In the genomic region with DNA sequence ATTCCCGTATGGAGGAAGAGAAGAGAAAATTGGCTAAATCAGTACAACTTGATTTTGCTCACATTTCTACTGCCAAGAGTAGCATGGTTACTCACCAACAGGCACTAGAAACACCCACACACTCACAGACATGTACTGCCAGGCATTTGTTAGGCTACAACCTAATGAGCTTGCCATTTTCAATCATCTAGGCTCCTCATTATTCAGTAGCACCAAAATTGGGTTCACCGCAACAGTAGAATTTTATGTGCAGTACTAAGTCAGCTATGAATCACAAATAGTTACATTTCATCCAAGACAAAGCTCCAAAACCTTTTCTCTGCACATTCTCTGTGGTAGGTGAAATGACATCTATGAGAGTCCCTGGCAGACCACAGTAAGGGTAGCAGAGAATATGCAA, we compare ENCODE assay signal across 18 cellular contexts. TPM values are rescaled to one million over a fixed set of nuclear protein-coding genes. Genes with fewer than 3 reads are reported as not detected.
DNase-seq lines count a peak whose midpoint lies in the region; ATAC-seq, FAIRE-seq and TF ChIP-seq lines count a peak whose summit lies in the region.
"Had no signal": no experiment of that assay in that cellular context is flagged by ENCODE, and none has a peak within 500 bp of the region (broad histone marks: within the 10 kb centered on the region; RNA-seq: fewer than 3 reads in every experiment).

No MANE protein-coding gene starts in this region.

- FAIRE-seq in RCC 7860 (lab: Jason Lieb, UNC), result peak; percentile 71
- FAIRE-seq: frontal cortex, G401.6, islet of Langerhans, K562 had no signal

- TF ChIP-seq CTCF in GM20000 (IDR thresholded peaks at IDR 0.05; ENCODE audit: extremely low read depth, missing control alignments), result no peak

- peak; percentile 19 for DNase-seq in Daoy (ENCODE audit: low read depth)
- DNase-seq in RCC 7860 (ENCODE audit: low spot score), result peak; percentile 21
- peak; percentile 77 for DNase-seq in fibroblast of gingiva (ENCODE audit: low read depth)
- peak; percentile 92 for DNase-seq in renal cortical epithelial cell (ENCODE audit: low read depth)
- DNase-seq in NOMO-1 treated with dmso at 0.1 percent for 144 hours (lab: John Stamatoyannopoulos, UW; ENCODE audit: unreplicated experiment), result no peak
- DNase-seq in GM20000 (ENCODE audit: low spot score), result no peak
- DNase-seq in SIG-M5 treated with dmso at 0.1 percent for 504 hours (lab: John Stamatoyannopoulos, UW; ENCODE audit: unreplicated experiment), result no peak
- DNase-seq: activated CD8-positive, alpha-beta memory T cell treated with anti-CD3 and anti-CD28 coated beads, Interleukin-2, amount 10 ng/mL, durations not matched to agents 7 days and 5 days; CD8-positive, alpha-beta memory T cell; NCI-H146; NCI-H524 treated with DMSO at 0.1 percent for 48 hours; stimulated activated CD4-positive, alpha-beta T cell treated with anti-CD3 and anti-CD28 coated beads, Interleukin-4, amount 100 ng/mL, for 24 hours; stimulated activated naive B cell treated with anti-CD40 and anti-IgM and Interleukin-4, amounts not matched to agents 10 μg/mL and 1 μg/mL and 100 μg/mL, for 72 hours had no signal

- ATAC-seq in HG03439 (IDR thresholded peaks at IDR 0.05; ENCODE audit: unreplicated experiment), result no peak
- ATAC-seq: activated CD8-positive, alpha-beta memory T cell treated with anti-CD3 and anti-CD28 coated beads, Interleukin-2, amount 10 ng/mL, durations not matched to agents 7 days and 5 days; stimulated activated naive B cell treated with anti-CD40 and anti-IgM and Interleukin-4, amounts not matched to agents 10 μg/mL and 1 μg/mL and 100 μg/mL, for 72 hours had no signal

RNA-seq across cellular contexts. Expression of gene THUMPD3, which starts 15.0 kb away (rescaled TPM):
- 65.4 and 67.9 TPM in 2 replicates for total RNA-seq in Daoy (2014; rRNA removed; shearing (Covaris generic))
- total RNA-seq in renal cortical epithelial cell, result 51.4 and 75.0 TPM in 2 replicates

RNA-seq across cellular contexts. Expression of gene SETD5, which starts 49.5 kb away (rescaled TPM):
- total RNA-seq in Daoy (2014; rRNA removed; shearing (Covaris generic)), result 24.5 TPM in 2 replicates
- total RNA-seq in renal cortical epithelial cell, result 33.0 and 99.5 TPM in 2 replicates

Comparison
In these comparisons a context has a peak if more than half of its experiments do, and no peak if none do; other contexts are left out.
1. DNase-seq: peak in Daoy (single experiment), RCC 7860 (single experiment), fibroblast of gingiva (single experiment) and renal cortical epithelial cell (single experiment); none in NOMO-1 treated with dmso at 0.1 percent for 144 hours (single experiment), GM20000 (single experiment) and SIG-M5 treated with dmso at 0.1 percent for 504 hours (single experiment).